1 cellular context compared by ENCODE assay signal in genomic region chr12:131734336-131735152, GRCh38.
TF ChIP-seq lines count a peak whose summit lies in the region.

No MANE protein-coding gene starts in this region.

TF ChIP-seq in GM12878, 131 proteins besides CTCF, POLR2A, EP300 and RAD21 (continued from another document):
- TF ChIP-seq ZBTB11 (CRISPR knock-in tag; IDR thresholded peaks at IDR 0.05), result no peak
- TF ChIP-seq CBFB (IDR thresholded peaks at IDR 0.05; ENCODE audit: low read depth), result no peak
- no peak for TF ChIP-seq SPI1 (IDR thresholded peaks at IDR 0.05; ENCODE audit: borderline replicate concordance, insufficient read depth, low read depth, low read length)
- TF ChIP-seq SMAD5 (IDR thresholded peaks at IDR 0.05; ENCODE audit: low read depth), result no peak
- no peak for TF ChIP-seq IRF3 (IDR thresholded peaks at IDR 0.05)
- no peak for TF ChIP-seq BCL11A (IDR thresholded peaks at IDR 0.05; ENCODE audit: low read depth, low read length)
- no peak for TF ChIP-seq TCF3 (IDR thresholded peaks at IDR 0.05; ENCODE audit: borderline replicate concordance, insufficient read depth, low read depth, low read length)
- TF ChIP-seq CHD4 (IDR thresholded peaks at IDR 0.05), result no peak
